Comparison of ENCODE assay signal across 8 cellular contexts in genomic region chr15:52227456-52227855, GRCh38. TPM values are rescaled to one million over a fixed set of nuclear protein-coding genes. Genes with fewer than 3 reads are reported as not detected.
DNase-seq lines count a peak whose midpoint lies in the region; ATAC-seq lines count a peak whose summit lies in the region.

No MANE protein-coding gene starts in this region.

- H3K36me3 ChIP-seq in CD4-positive, CD25-positive, alpha-beta regulatory T cell (ENCODE audit: control insufficient read depth, insufficient read depth, low read length), result peaks cover 4% of the 10 kb centered on the region

- H3K27me3 ChIP-seq in CD4-positive, CD25-positive, alpha-beta regulatory T cell (ENCODE audit: control insufficient read depth, insufficient read depth, low read length), result no peaks in the 10 kb centered on the region

- H3K9me3 Mint-ChIP-seq in CD4-positive, CD25-positive, alpha-beta regulatory T cell, result no peaks in the 10 kb centered on the region
- no peaks in the 10 kb centered on the region for H3K9me3 Mint-ChIP-seq in activated CD4-positive, alpha-beta T cell treated with anti-CD3 and anti-CD28 coated beads, Interleukin-2, amount 10 ng/mL, durations not matched to agents 24 days and 14 days

- H3K27me3 Mint-ChIP-seq in CD4-positive, CD25-positive, alpha-beta regulatory T cell, result no peaks in the 10 kb centered on the region
- H3K27me3 Mint-ChIP-seq in activated CD4-positive, alpha-beta T cell treated with anti-CD3 and anti-CD28 coated beads, Interleukin-2, amount 10 ng/mL, durations not matched to agents 24 days and 14 days, result no peaks in the 10 kb centered on the region

- no peaks in the 10 kb centered on the region for H3K9me3 ChIP-seq in CD4-positive, CD25-positive, alpha-beta regulatory T cell (ENCODE audit: control insufficient read depth in 2 of 2, low read length in 2 of 2)

- H3K27ac Mint-ChIP-seq in CD4-positive, CD25-positive, alpha-beta regulatory T cell, result peak overlapping the region; percentile 79 to 84 (median 81)
- no peak overlapping the region for H3K27ac Mint-ChIP-seq in activated CD4-positive, alpha-beta T cell treated with anti-CD3 and anti-CD28 coated beads, Interleukin-2, amount 10 ng/mL, durations not matched to agents 24 days and 14 days

- H3K27ac ChIP-seq in CD4-positive, CD25-positive, alpha-beta regulatory T cell (ENCODE audit: insufficient read depth, low read length, poor library complexity, severe bottlenecking), result no peak overlapping the region

- peak overlapping the region in 1 of 4 donors; percentile 33 for H3K4me3 Mint-ChIP-seq in CD4-positive, CD25-positive, alpha-beta regulatory T cell
- H3K4me3 Mint-ChIP-seq in activated CD4-positive, alpha-beta T cell treated with anti-CD3 and anti-CD28 coated beads, Interleukin-2, amount 10 ng/mL, durations not matched to agents 24 days and 14 days, result no peak overlapping the region

- DNase-seq in CD4-positive, CD25-positive, alpha-beta regulatory T cell, result peak; percentile 45 to 90 (median 72)
- DNase-seq in NCI-H510A treated with DMSO at 0.1 percent for 48 hours (lab: John Stamatoyannopoulos, UW) (peak; percentile 39), dermis microvascular lymphatic vessel endothelial cell (ENCODE audit: low read depth in 2 of 2) (peak; percentile 76 to 86), medulla oblongata (ENCODE audit: extremely low spot score) (peak; percentile 82)
- peak; percentile 90 for DNase-seq in activated CD4-positive, alpha-beta T cell treated with anti-CD3 and anti-CD28 coated beads, Interleukin-2, amount 10 ng/mL, durations not matched to agents 24 days and 14 days
- DNase-seq in stimulated activated CD8-positive, alpha-beta memory T cell treated with anti-CD3 and anti-CD28 coated beads, Interleukin-2, amount 100 ng/mL, for 1 hour (ENCODE audit: low read depth in 2 of 2), result peak; percentile 31 to 33

- ATAC-seq in CD4-positive, CD25-positive, alpha-beta regulatory T cell (ENCODE audit: low read depth in 2 of 2), result peak; percentile 97 to 98
- ATAC-seq in GM19351 (IDR thresholded peaks at IDR 0.05; ENCODE audit: unreplicated experiment), result peak; percentile 88
- peak; percentile 87 for ATAC-seq in HG03432 (IDR thresholded peaks at IDR 0.05; ENCODE audit: unreplicated experiment)

- peaks cover 19% of the 10 kb centered on the region for H3K36me3 Mint-ChIP-seq in CD4-positive, CD25-positive, alpha-beta regulatory T cell
- H3K36me3 Mint-ChIP-seq in activated CD4-positive, alpha-beta T cell treated with anti-CD3 and anti-CD28 coated beads, Interleukin-2, amount 10 ng/mL, durations not matched to agents 24 days and 14 days (ENCODE audit: low read depth), result no peaks in the 10 kb centered on the region

- peaks cover 5 to 32% (median 21%) of the 10 kb centered on the region in 4 donors for H3K4me1 Mint-ChIP-seq in CD4-positive, CD25-positive, alpha-beta regulatory T cell
- peaks cover 10% of the 10 kb centered on the region for H3K4me1 Mint-ChIP-seq in activated CD4-positive, alpha-beta T cell treated with anti-CD3 and anti-CD28 coated beads, Interleukin-2, amount 10 ng/mL, durations not matched to agents 24 days and 14 days

- no peak overlapping the region for H3K4me3 ChIP-seq in CD4-positive, CD25-positive, alpha-beta regulatory T cell (ENCODE audit: low read depth, low read length)

- intact Hi-C loops in activated CD4-positive, alpha-beta T cell treated with anti-CD3 and anti-CD28 coated beads, Interleukin-2, amount 10 ng/mL, durations not matched to agents 24 days and 14 days (cut with micrococcal nuclease), result loop anchor here (1.0 to 2.0 kb wide), 3 partner anchors 19 to 245 kb away; no protein-coding TSS in a partner anchor

- peaks cover 21% of the 10 kb centered on the region for H3K4me1 ChIP-seq in CD4-positive, CD25-positive, alpha-beta regulatory T cell (ENCODE audit: control insufficient read depth, insufficient read depth, low read length, poor library complexity, severe bottlenecking)

RNA-seq across cellular contexts. Expression of gene GNB5, which starts 36.3 kb away (rescaled TPM):
- total RNA-seq in CD4-positive, CD25-positive, alpha-beta regulatory T cell, result 87.6 TPM
- 10 to 100 TPM; 64.3 to 66.5 (median 65.3) TPM for polyA plus RNA-seq in CD4-positive, CD25-positive, alpha-beta regulatory T cell
- 19.5 and 21.5 TPM in 2 replicates for total RNA-seq in activated CD4-positive, alpha-beta T cell treated with anti-CD3 and anti-CD28 coated beads, Interleukin-2, amount 10 ng/mL, durations not matched to agents 24 days and 14 days
- total RNA-seq in dermis microvascular lymphatic vessel endothelial cell, result 30.9 and 49.3 TPM in 2 replicates

Comparison
In these comparisons a context has a peak if more than half of its experiments do, and no peak if none do; other contexts are left out.
1. DNase-seq: peak in every context shown above with its lines; median percentile 90 in activated CD4-positive, alpha-beta T cell treated with anti-CD3 and anti-CD28 coated beads, Interleukin-2, amount 10 ng/mL, durations not matched to agents 24 days and 14 days; 82 in medulla oblongata; 81 in dermis microvascular lymphatic vessel endothelial cell; 72 in CD4-positive, CD25-positive, alpha-beta regulatory T cell; 39 in NCI-H510A treated with DMSO at 0.1 percent for 48 hours; 32 in stimulated activated CD8-positive, alpha-beta memory T cell treated with anti-CD3 and anti-CD28 coated beads, Interleukin-2, amount 100 ng/mL, for 1 hour.